Comparison of ENCODE assay signal across 1 cellular context in the genomic region with DNA sequence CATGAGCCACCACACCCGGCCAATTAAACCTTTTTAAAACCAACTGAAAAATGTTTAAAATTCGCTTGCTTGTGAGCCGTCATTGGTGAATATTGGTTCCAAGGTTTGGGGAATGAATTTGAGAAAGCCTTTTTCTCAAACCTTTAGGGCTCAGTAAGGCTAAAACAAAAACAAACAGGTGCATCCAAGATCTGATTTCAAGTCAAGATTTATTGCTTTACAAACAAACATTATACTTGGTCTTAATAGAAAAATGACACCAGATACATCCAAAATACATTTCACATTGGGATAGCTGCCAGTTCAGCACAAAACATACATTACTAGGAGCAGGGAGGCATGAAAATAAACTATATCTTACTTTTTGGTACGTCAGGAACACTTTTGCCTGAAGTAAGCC.
TF ChIP-seq lines count a peak whose summit lies in the region.

No MANE protein-coding gene starts in this region.

TF ChIP-seq in HEK293, 187 proteins besides CTCF, POLR2A, EP300 and RAD21 (continued from another document and continues in another):
- TF ChIP-seq, protein P1, sequence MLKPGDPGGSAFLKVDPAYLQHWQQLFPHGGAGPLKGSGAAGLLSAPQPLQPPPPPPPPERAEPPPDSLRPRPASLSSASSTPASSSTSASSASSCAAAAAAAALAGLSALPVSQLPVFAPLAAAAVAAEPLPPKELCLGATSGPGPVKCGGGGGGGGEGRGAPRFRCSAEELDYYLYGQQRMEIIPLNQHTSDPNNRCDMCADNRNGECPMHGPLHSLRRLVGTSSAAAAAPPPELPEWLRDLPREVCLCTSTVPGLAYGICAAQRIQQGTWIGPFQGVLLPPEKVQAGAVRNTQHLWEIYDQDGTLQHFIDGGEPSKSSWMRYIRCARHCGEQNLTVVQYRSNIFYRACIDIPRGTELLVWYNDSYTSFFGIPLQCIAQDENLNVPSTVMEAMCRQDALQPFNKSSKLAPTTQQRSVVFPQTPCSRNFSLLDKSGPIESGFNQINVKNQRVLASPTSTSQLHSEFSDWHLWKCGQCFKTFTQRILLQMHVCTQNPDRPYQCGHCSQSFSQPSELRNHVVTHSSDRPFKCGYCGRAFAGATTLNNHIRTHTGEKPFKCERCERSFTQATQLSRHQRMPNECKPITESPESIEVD (tag by site-specific recombination; IDR thresholded peaks at IDR 0.05), result peak; percentile 93
- TF ChIP-seq ZNF692 (tag by site-specific recombination; IDR thresholded peaks at IDR 0.05) (no peak), ZNF311 (tag by site-specific recombination; IDR thresholded peaks at IDR 0.05; ENCODE audit: borderline replicate concordance) (no peak), ZNF37A (tag by site-specific recombination; IDR thresholded peaks at IDR 0.05) (no peak), ZXDB (tag by site-specific recombination; IDR thresholded peaks at IDR 0.05) (no peak), MEIS1 (CRISPR knock-in tag; IDR thresholded peaks at IDR 0.05; ENCODE audit: borderline replicate concordance) (no peak), SP7 (tag by site-specific recombination; IDR thresholded peaks at IDR 0.05) (peak; percentile 28; the same call in 1 of the 2 replicates), ZNF530 (tag by site-specific recombination; IDR thresholded peaks at IDR 0.05; ENCODE audit: low read depth) (no peak), ZSCAN5A (tag by site-specific recombination; IDR thresholded peaks at IDR 0.05) (no peak), SP3 (tag by site-specific recombination; IDR thresholded peaks at IDR 0.05) (no peak), SCRT1 (tag by site-specific recombination; IDR thresholded peaks at IDR 0.05; ENCODE audit: borderline replicate concordance) (0 out of 2 replicates have a peak, but pooled peaks have one; percentile 49), SALL2 (tag by site-specific recombination; IDR thresholded peaks at IDR 0.05; ENCODE audit: borderline replicate concordance) (no peak), BCL11A (tag by site-specific recombination; IDR thresholded peaks at IDR 0.05; ENCODE audit: low read depth) (peak; percentile 65; the same call in 1 of the 2 replicates), FEZF1 (tag by site-specific recombination; IDR thresholded peaks at IDR 0.05) (peak; percentile 50; the same call in 1 of the 2 replicates), IKZF3 (tag by site-specific recombination; IDR thresholded peaks at IDR 0.05) (0 out of 2 replicates have a peak, but pooled peaks have one; percentile 21), ZNF302 (tag by site-specific recombination; IDR thresholded peaks at IDR 0.05; ENCODE audit: low read depth) (no peak), ZNF169 (tag by site-specific recombination; IDR thresholded peaks at IDR 0.05) (no peak), ZNF585B (tag by site-specific recombination; IDR thresholded peaks at IDR 0.05) (no peak), KLF9 (tag by site-specific recombination; IDR thresholded peaks at IDR 0.05; ENCODE audit: low read depth) (no peak), ZNF558 (tag by site-specific recombination; IDR thresholded peaks at IDR 0.05) (no peak), ZNF350 (tag by site-specific recombination; IDR thresholded peaks at IDR 0.05) (no peak), SP2 (tag by site-specific recombination; IDR thresholded peaks at IDR 0.05) (no peak), ZNF837 (tag by site-specific recombination; IDR thresholded peaks at IDR 0.05) (no peak), ZNF747 (tag by site-specific recombination; IDR thresholded peaks at IDR 0.05) (no peak), ZNF501 (tag by site-specific recombination; IDR thresholded peaks at IDR 0.05) (no peak), ZBTB49 (tag by site-specific recombination; IDR thresholded peaks at IDR 0.05; ENCODE audit: low read depth) (no peak), ZNF426 (tag by site-specific recombination; IDR thresholded peaks at IDR 0.05) (no peak), HOXC10 (CRISPR knock-in tag; IDR thresholded peaks at IDR 0.05) (no peak), ZNF24 (tag by site-specific recombination; IDR thresholded peaks at IDR 0.05) (no peak), ZNF549 (tag by site-specific recombination; IDR thresholded peaks at IDR 0.05) (no peak), YY2 (tag by site-specific recombination; IDR thresholded peaks at IDR 0.05) (no peak), ZNF16 (tag by site-specific recombination; IDR thresholded peaks at IDR 0.05; ENCODE audit: low read depth) (no peak), ZNF133 (tag by site-specific recombination; IDR thresholded peaks at IDR 0.05) (no peak), ZNF660 (tag by site-specific recombination; IDR thresholded peaks at IDR 0.05) (no peak), ZNF521 (tag by site-specific recombination; IDR thresholded peaks at IDR 0.05) (no peak), ZNF354C (tag by site-specific recombination; IDR thresholded peaks at IDR 0.05; ENCODE audit: borderline replicate concordance, low read depth) (no peak), ZNF658 (tag by site-specific recombination; IDR thresholded peaks at IDR 0.05) (no peak), ZNF335 (tag by site-specific recombination; conservative IDR thresholded peaks at IDR 0.05) (no peak), PRDM2 (tag by site-specific recombination; IDR thresholded peaks at IDR 0.05; ENCODE audit: borderline replicate concordance) (no peak), PBX3 (CRISPR knock-in tag; IDR thresholded peaks at IDR 0.05) (no peak), ZNF416 (tag by site-specific recombination; IDR thresholded peaks at IDR 0.05) (no peak), ZNF610 (tag by site-specific recombination; IDR thresholded peaks at IDR 0.05; ENCODE audit: borderline replicate concordance) (no peak), REPIN1 (tag by site-specific recombination; IDR thresholded peaks at IDR 0.05; ENCODE audit: low read depth) (no peak), ZNF600 (tag by site-specific recombination; IDR thresholded peaks at IDR 0.05) (no peak), ZNF670 (tag by site-specific recombination; IDR thresholded peaks at IDR 0.05; ENCODE audit: low read depth) (no peak), ZNF121 (tag by site-specific recombination; IDR thresholded peaks at IDR 0.05) (no peak), ZEB2 (tag by site-specific recombination; IDR thresholded peaks at IDR 0.05) (peak; percentile 45; the same call in 1 of the 2 replicates), ZNF362 (tag by site-specific recombination; IDR thresholded peaks at IDR 0.05) (no peak)
- TF ChIP-seq, protein P2, sequence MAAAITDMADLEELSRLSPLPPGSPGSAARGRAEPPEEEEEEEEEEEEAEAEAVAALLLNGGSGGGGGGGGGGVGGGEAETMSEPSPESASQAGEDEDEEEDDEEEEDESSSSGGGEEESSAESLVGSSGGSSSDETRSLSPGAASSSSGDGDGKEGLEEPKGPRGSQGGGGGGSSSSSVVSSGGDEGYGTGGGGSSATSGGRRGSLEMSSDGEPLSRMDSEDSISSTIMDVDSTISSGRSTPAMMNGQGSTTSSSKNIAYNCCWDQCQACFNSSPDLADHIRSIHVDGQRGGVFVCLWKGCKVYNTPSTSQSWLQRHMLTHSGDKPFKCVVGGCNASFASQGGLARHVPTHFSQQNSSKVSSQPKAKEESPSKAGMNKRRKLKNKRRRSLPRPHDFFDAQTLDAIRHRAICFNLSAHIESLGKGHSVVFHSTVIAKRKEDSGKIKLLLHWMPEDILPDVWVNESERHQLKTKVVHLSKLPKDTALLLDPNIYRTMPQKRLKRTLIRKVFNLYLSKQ (tag by site-specific recombination; IDR thresholded peaks at IDR 0.05; ENCODE audit: borderline replicate concordance), result no peak
